ENCODE assay signal across 2 cellular contexts in the genomic region with DNA sequence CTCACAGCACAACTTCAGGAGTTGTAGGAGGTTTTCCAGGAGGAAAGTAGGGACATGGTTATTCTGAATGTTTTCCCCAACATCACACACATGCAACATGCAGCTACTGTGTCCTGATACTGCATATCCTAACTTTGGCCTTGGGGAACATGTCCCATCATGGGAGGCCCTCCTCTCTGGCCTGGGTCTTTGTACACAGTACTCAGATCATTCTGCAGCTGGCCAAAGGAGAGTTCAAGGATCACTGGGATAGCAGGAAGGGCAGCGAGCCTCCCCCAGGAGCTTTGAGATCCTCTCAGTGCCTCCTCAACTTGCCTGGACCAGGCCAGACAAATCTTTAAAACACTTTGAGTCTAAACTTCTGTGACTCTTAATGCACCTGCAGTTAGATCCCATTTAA.
TF ChIP-seq lines count a peak whose summit lies in the region.

No MANE protein-coding gene starts in this region.

TF ChIP-seq in IMR-90, 13 proteins besides CTCF, POLR2A, EP300 and RAD21:
- TF ChIP-seq, protein P1, sequence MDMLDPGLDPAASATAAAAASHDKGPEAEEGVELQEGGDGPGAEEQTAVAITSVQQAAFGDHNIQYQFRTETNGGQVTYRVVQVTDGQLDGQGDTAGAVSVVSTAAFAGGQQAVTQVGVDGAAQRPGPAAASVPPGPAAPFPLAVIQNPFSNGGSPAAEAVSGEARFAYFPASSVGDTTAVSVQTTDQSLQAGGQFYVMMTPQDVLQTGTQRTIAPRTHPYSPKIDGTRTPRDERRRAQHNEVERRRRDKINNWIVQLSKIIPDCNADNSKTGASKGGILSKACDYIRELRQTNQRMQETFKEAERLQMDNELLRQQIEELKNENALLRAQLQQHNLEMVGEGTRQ (IDR thresholded peaks at IDR 0.05; ENCODE audit: low read depth, low read length): no peak
- TF ChIP-seq SMC3 (IDR thresholded peaks at IDR 0.05; ENCODE audit: low read depth, low read length) (no peak), CHD1 (IDR thresholded peaks at IDR 0.05; ENCODE audit: low read depth, low read length) (no peak), MXI1 (IDR thresholded peaks at IDR 0.05; ENCODE audit: borderline replicate concordance, low read depth, low read length) (no peak)

TF ChIP-seq in HEK293T, 16 proteins besides CTCF, POLR2A, EP300 and RAD21 (continued from another document):
- TF ChIP-seq ARNT (IDR thresholded peaks at IDR 0.05): no peak
- no peak for TF ChIP-seq FOXA1 (IDR thresholded peaks at IDR 0.05)
- TF ChIP-seq CTBP1 (IDR thresholded peaks at IDR 0.05; ENCODE audit: borderline replicate concordance): no peak
- TF ChIP-seq TARDBP (IDR thresholded peaks at IDR 0.05): no peak
